Comparison of ENCODE assay signal across 1 cellular context in the genomic region with DNA sequence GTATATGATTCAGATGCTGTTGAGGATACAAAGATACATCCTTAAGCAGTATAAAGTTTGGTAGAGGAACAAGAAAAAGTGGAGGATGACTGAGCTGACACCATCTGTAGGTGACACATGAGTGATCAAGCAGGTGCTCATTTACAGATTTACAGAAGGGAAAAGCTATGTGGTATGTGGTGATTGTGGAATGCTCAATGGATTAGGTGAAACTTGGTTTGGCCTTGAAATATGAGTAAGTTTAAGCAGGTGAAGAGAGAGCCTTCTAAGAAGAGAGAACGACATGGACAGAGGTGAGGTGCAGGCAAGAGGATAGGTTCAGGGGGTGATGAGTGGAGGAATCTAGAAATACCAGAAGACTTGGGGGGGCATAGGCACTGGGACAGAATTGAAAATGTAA.
TF ChIP-seq lines count a peak whose summit lies in the region.

No MANE protein-coding gene starts in this region.

TF ChIP-seq in HEK293, 187 proteins besides CTCF, POLR2A, EP300 and RAD21 (continued from another document):
- TF ChIP-seq, protein P1, sequence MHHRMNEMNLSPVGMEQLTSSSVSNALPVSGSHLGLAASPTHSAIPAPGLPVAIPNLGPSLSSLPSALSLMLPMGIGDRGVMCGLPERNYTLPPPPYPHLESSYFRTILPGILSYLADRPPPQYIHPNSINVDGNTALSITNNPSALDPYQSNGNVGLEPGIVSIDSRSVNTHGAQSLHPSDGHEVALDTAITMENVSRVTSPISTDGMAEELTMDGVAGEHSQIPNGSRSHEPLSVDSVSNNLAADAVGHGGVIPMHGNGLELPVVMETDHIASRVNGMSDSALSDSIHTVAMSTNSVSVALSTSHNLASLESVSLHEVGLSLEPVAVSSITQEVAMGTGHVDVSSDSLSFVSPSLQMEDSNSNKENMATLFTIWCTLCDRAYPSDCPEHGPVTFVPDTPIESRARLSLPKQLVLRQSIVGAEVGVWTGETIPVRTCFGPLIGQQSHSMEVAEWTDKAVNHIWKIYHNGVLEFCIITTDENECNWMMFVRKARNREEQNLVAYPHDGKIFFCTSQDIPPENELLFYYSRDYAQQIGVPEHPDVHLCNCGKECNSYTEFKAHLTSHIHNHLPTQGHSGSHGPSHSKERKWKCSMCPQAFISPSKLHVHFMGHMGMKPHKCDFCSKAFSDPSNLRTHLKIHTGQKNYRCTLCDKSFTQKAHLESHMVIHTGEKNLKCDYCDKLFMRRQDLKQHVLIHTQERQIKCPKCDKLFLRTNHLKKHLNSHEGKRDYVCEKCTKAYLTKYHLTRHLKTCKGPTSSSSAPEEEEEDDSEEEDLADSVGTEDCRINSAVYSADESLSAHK (tag by site-specific recombination; IDR thresholded peaks at IDR 0.05) = no peak
- TF ChIP-seq, protein P2, sequence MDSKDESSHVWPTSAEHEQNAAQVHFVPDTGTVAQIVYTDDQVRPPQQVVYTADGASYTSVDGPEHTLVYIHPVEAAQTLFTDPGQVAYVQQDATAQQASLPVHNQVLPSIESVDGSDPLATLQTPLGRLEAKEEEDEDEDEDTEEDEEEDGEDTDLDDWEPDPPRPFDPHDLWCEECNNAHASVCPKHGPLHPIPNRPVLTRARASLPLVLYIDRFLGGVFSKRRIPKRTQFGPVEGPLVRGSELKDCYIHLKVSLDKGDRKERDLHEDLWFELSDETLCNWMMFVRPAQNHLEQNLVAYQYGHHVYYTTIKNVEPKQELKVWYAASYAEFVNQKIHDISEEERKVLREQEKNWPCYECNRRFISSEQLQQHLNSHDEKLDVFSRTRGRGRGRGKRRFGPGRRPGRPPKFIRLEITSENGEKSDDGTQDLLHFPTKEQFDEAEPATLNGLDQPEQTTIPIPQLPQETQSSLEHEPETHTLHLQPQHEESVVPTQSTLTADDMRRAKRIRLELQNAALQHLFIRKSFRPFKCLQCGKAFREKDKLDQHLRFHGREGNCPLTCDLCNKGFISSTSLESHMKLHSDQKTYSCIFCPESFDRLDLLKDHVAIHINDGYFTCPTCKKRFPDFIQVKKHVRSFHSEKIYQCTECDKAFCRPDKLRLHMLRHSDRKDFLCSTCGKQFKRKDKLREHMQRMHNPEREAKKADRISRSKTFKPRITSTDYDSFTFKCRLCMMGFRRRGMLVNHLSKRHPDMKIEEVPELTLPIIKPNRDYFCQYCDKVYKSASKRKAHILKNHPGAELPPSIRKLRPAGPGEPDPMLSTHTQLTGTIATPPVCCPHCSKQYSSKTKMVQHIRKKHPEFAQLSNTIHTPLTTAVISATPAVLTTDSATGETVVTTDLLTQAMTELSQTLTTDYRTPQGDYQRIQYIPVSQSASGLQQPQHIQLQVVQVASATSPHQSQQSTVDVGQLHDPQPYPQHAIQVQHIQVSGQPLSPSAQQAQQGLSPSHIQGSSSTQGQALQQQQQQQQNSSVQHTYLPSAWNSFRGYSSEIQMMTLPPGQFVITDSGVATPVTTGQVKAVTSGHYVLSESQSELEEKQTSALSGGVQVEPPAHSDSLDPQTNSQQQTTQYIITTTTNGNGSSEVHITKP (tag by site-specific recombination; IDR thresholded peaks at IDR 0.05) = peak; percentile 67
- TF ChIP-seq, protein P3, sequence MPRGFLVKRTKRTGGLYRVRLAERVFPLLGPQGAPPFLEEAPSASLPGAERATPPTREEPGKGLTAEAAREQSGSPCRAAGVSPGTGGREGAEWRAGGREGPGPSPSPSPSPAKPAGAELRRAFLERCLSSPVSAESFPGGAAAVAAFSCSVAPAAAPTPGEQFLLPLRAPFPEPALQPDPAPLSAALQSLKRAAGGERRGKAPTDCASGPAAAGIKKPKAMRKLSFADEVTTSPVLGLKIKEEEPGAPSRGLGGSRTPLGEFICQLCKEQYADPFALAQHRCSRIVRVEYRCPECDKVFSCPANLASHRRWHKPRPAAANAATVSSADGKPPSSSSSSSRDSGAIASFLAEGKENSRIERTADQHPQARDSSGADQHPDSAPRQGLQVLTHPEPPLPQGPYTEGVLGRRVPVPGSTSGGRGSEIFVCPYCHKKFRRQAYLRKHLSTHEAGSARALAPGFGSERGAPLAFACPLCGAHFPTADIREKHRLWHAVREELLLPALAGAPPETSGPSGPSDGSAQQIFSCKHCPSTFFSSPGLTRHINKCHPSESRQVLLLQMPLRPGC (tag by site-specific recombination; IDR thresholded peaks at IDR 0.05) = no peak
- TF ChIP-seq ZNF549 (tag by site-specific recombination; IDR thresholded peaks at IDR 0.05) = no peak
- TF ChIP-seq BCL11A (tag by site-specific recombination; IDR thresholded peaks at IDR 0.05; ENCODE audit: low read depth) = no peak
- peak; percentile 42; the same call in 1 of the 2 replicates for TF ChIP-seq PRDM1 (tag by site-specific recombination; IDR thresholded peaks at IDR 0.05)
- no peak for TF ChIP-seq ZNF664 (tag by site-specific recombination; IDR thresholded peaks at IDR 0.05)
- TF ChIP-seq GFI1B (tag by site-specific recombination; IDR thresholded peaks at IDR 0.05) = no peak
- TF ChIP-seq FEZF1 (tag by site-specific recombination; IDR thresholded peaks at IDR 0.05) = no peak
- TF ChIP-seq, protein P4, sequence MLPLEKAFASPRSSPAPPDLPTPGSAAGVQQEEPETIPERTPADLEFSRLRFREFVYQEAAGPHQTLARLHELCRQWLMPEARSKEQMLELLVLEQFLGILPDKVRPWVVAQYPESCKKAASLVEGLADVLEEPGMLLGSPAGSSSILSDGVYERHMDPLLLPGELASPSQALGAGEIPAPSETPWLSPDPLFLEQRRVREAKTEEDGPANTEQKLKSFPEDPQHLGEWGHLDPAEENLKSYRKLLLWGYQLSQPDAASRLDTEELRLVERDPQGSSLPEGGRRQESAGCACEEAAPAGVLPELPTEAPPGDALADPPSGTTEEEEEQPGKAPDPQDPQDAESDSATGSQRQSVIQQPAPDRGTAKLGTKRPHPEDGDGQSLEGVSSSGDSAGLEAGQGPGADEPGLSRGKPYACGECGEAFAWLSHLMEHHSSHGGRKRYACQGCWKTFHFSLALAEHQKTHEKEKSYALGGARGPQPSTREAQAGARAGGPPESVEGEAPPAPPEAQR (tag by site-specific recombination; IDR thresholded peaks at IDR 0.05) = no peak
- peak; percentile 76; the same call in 1 of the 2 replicates for TF ChIP-seq ZNF10 (tag by site-specific recombination; IDR thresholded peaks at IDR 0.05)
- TF ChIP-seq ZNF202 (tag by site-specific recombination; IDR thresholded peaks at IDR 0.05; ENCODE audit: borderline replicate concordance) = no peak
- no peak for TF ChIP-seq HOXC10 (CRISPR knock-in tag; IDR thresholded peaks at IDR 0.05)
- no peak for TF ChIP-seq ZNF76 (tag by site-specific recombination; IDR thresholded peaks at IDR 0.05; ENCODE audit: borderline replicate concordance, low read depth)
- TF ChIP-seq ZNF23 (tag by site-specific recombination; IDR thresholded peaks at IDR 0.05; ENCODE audit: borderline replicate concordance) = no peak
- no peak for TF ChIP-seq ZNF366 (tag by site-specific recombination; conservative IDR thresholded peaks at IDR 0.05)
